Comparison of ENCODE assay signal across 8 cellular contexts in genomic region chr1:93672069-93672468, GRCh38. TPM values are rescaled to one million over a fixed set of nuclear protein-coding genes. Genes with fewer than 3 reads are reported as not detected.
DNase-seq lines count a peak whose midpoint lies in the region; ATAC-seq, FAIRE-seq and TF ChIP-seq lines count a peak whose summit lies in the region.

No MANE protein-coding gene starts in this region.

- H3F3A ChIP-seq in Loucy (ENCODE audit: low read depth) = no peaks in the 10 kb centered on the region

- H3K27me3 ChIP-seq in Loucy (ENCODE audit: insufficient read depth, low read length, poor library complexity, severe bottlenecking) = no peaks in the 10 kb centered on the region
- no peaks in the 10 kb centered on the region for H3K27me3 ChIP-seq in bronchial epithelial cell (ENCODE audit: control insufficient read depth, insufficient read depth, low read length)
- H3K27me3 ChIP-seq in osteoblast (ENCODE audit: insufficient read depth, low read length) = no peaks in the 10 kb centered on the region

- H3K9me3 ChIP-seq in Loucy (ENCODE audit: insufficient read depth, low read depth, low read length) (no peaks in the 10 kb centered on the region), osteoblast (ENCODE audit: low read depth, low read length) (no peaks in the 10 kb centered on the region)

- no peaks in the 10 kb centered on the region for H3K9me3 Mint-ChIP-seq in type B pancreatic cell

- H3K36me3 ChIP-seq in Loucy (ENCODE audit: insufficient read depth, low read length) = no peaks in the 10 kb centered on the region
- peaks cover 24% of the 10 kb centered on the region for H3K36me3 ChIP-seq in bronchial epithelial cell (ENCODE audit: control insufficient read depth, insufficient read depth, low read length)
- H3K36me3 ChIP-seq in osteoblast (ENCODE audit: insufficient read depth, low read length) = peaks cover 39% of the 10 kb centered on the region

- H3K4me3 ChIP-seq in Loucy (ENCODE audit: low read length, poor library complexity, severe bottlenecking) (no peak overlapping the region), bronchial epithelial cell (ENCODE audit: low read depth, low read length) (no peak overlapping the region), osteoblast (ENCODE audit: insufficient read depth, low read length) (no peak overlapping the region)

- intact Hi-C loops in left colon (cut with DNase I, micrococcal nuclease) = no loop called here

- no peaks in the 10 kb centered on the region for H3K9me2 ChIP-seq in Loucy (replicated peaks; ENCODE audit: low read depth, low read length)

- ATAC-seq in left colon (peak; percentile 92), HG03457 (IDR thresholded peaks at IDR 0.05; ENCODE audit: unreplicated experiment) (no peak)

- H3K36me3 Mint-ChIP-seq in type B pancreatic cell = peaks cover 14% of the 10 kb centered on the region

- H3K9ac ChIP-seq in Loucy (ENCODE audit: low read depth, low read length, poor library complexity, severe bottlenecking) = no peak overlapping the region

- H3K27ac ChIP-seq in osteoblast (ENCODE audit: low read depth, low read length) = no peak overlapping the region

- H3K4me2 ChIP-seq in Loucy (ENCODE audit: low read depth, low read length, poor library complexity, severe bottlenecking) (no peak overlapping the region), osteoblast (ENCODE audit: insufficient read depth, low read length) (no peak overlapping the region)

- DNase-seq in bronchial epithelial cell (ENCODE audit: low read depth) (peak; percentile 47), left colon (peak; percentile 87 to 90), type B pancreatic cell (ENCODE audit: extremely low spot score, unreplicated experiment) (no peak), COLO668 (lab: John Stamatoyannopoulos, UW; ENCODE audit: unreplicated experiment) (no peak), osteoblast (ENCODE audit: insufficient read length, low spot score, missing footprints) (no peak), NCI-H187 (lab: John Stamatoyannopoulos, UW) (no peak)

- peak overlapping the region; percentile 31; the same call in 1 of the 2 replicates for H2AFZ ChIP-seq in Loucy (ENCODE audit: low read length)
- H2AFZ ChIP-seq in osteoblast (ENCODE audit: low read length) = no peak overlapping the region

- H3K27ac Mint-ChIP-seq in type B pancreatic cell = peak overlapping the region; percentile 30

- no peaks in the 10 kb centered on the region for H3K79me2 ChIP-seq in Loucy (ENCODE audit: insufficient read depth, low read length)
- peaks cover 89% of the 10 kb centered on the region for H3K79me2 ChIP-seq in osteoblast (ENCODE audit: insufficient read depth, low read length)

- peaks cover 12% of the 10 kb centered on the region for H3K4me1 ChIP-seq in Loucy (ENCODE audit: insufficient read depth, low read length, poor library complexity, severe bottlenecking)
- H3K4me1 ChIP-seq in osteoblast (ENCODE audit: insufficient read depth, low read length) = peaks cover 71% of the 10 kb centered on the region

- no peaks in the 10 kb centered on the region for H4K20me1 ChIP-seq in Loucy (ENCODE audit: insufficient read depth, low read length, poor library complexity, severe bottlenecking)
- peaks cover 75% of the 10 kb centered on the region for H4K20me1 ChIP-seq in osteoblast (ENCODE audit: insufficient read depth, low read length)

- no peaks in the 10 kb centered on the region for H3K27me3 Mint-ChIP-seq in type B pancreatic cell

- no peak overlapping the region for H3K4me3 Mint-ChIP-seq in type B pancreatic cell

- no peak for TF ChIP-seq CTCF in Loucy (conservative IDR thresholded peaks at IDR 0.05; ENCODE audit: low read length)
- no peak for TF ChIP-seq CTCF in bronchial epithelial cell (IDR thresholded peaks at IDR 0.05; ENCODE audit: insufficient read depth, low read length, severe bottlenecking)
- TF ChIP-seq CTCF in type B pancreatic cell (conservative IDR thresholded peaks at IDR 0.05) = no peak
- TF ChIP-seq CTCF in osteoblast (IDR thresholded peaks at IDR 0.05; ENCODE audit: extremely low read depth, low read depth, low read length) = no peak

- FAIRE-seq in bronchial epithelial cell (lab: Jason Lieb, UNC) = no peak

- H3K4me1 Mint-ChIP-seq in type B pancreatic cell (ENCODE audit: unreplicated experiment) = peaks cover 60% of the 10 kb centered on the region

RNA-seq across cellular contexts. Expression of gene BCAR3, which starts 9.6 kb away (rescaled TPM):
- total RNA-seq in bronchial epithelial cell (26.2 and 69.5 TPM in 2 replicates), left colon (10 to 100 TPM; 64.0 to 79.0 TPM), type B pancreatic cell (ENCODE audit: low replicate concordance) (16.6 and 52.1 TPM in 2 replicates), osteoblast (34.0 and 37.1 TPM in 2 replicates)

Comparison
In these comparisons a context has a peak if more than half of its experiments do, and no peak if none do; other contexts are left out.
1. DNase-seq: peak in bronchial epithelial cell (single experiment) and left colon (2 of 2); none in type B pancreatic cell (single experiment), COLO668 (single experiment), osteoblast (single experiment) and NCI-H187 (0 of 2).